In genomic region chr6:107633680-107634141, GRCh38 we compare ENCODE assay signal across 16 cellular contexts.
DNase-seq lines count a peak whose midpoint lies in the region; ATAC-seq, FAIRE-seq and TF ChIP-seq lines count a peak whose summit lies in the region.
"Had no signal": no experiment of that assay in that cellular context is flagged by ENCODE, and none has a peak within 500 bp of the region (broad histone marks: within the 10 kb centered on the region; RNA-seq: fewer than 3 reads in every experiment).

No MANE protein-coding gene starts in this region.

- no peaks in the 10 kb centered on the region for H4K20me1 ChIP-seq in HepG2 (ENCODE audit: insufficient read depth, low read length)

- no peak for TF ChIP-seq RAD21 in HepG2 (CRISPR knock-in tag; IDR thresholded peaks at IDR 0.05)

- TF ChIP-seq EP300 in HepG2 (IDR thresholded peaks at IDR 0.05; ENCODE audit: low read depth in 2 of 2, low read length in 2 of 2) (no peak), HepG2 (CRISPR knock-in tag; IDR thresholded peaks at IDR 0.05; ENCODE audit: borderline replicate concordance) (no peak)

- H3K36me3 Mint-ChIP-seq in activated naive CD8-positive, alpha-beta T cell treated with anti-CD3 and anti-CD28 coated beads for 36 hours = no peaks in the 10 kb centered on the region

- intact Hi-C loops in Right ventricle myocardium superior (cut with DNase I) (no loop called here), cardiac septum (cut with DNase I) (no loop called here), HepG2 (cut with micrococcal nuclease; ENCODE audit: unreplicated experiment) (no loop called here), upper lobe of right lung (cut with DNase I) (no loop called here), adrenal gland (cut with DNase I) (loop anchor here in 1 of 2 donors (10.0 kb wide), 1 partner anchor 139 kb away; the partner anchor contains the start of gene SOBP)

- no peak overlapping the region for H3K4me3 ChIP-seq in HepG2 (replicated peaks in 1 of 3; ENCODE audit: insufficient read depth in 1 of 3, low read depth in 2 of 3, low read length in 3 of 3)
- H3K4me3 ChIP-seq in upper lobe of right lung = no peak overlapping the region
- no peak overlapping the region for H3K4me3 ChIP-seq in adrenal gland
- H3K4me3 ChIP-seq: K562 had no signal

- no TSS peak for BruUV-seq in HepG2 (replicated peaks; lab: Mats Ljungman, UMichigan)

- no peaks in the 10 kb centered on the region for H3K27me3 ChIP-seq in HepG2 (ENCODE audit: control insufficient read depth in 1 of 2, insufficient read depth in 2 of 2, low read length in 2 of 2)
- H3K27me3 ChIP-seq in upper lobe of right lung = peaks cover 10% of the 10 kb centered on the region
- no peaks in the 10 kb centered on the region for H3K27me3 ChIP-seq in adrenal gland

- over 99% methylated on average over 25 of the region's 25 CpGs for WGBS in HepG2 (ENCODE audit: low lambda C conversion rate)
- WGBS in adrenal gland, 4 donors = 85 to 90% (median 86%) methylated on average over 21 to 25 of the region's 25 CpGs

- H3K27ac ChIP-seq in HepG2 (ENCODE audit: extremely low read length, insufficient read depth, low read length) = no peak overlapping the region
- H3K27ac ChIP-seq in upper lobe of right lung = no peak overlapping the region
- H3K27ac ChIP-seq in adrenal gland = no peak overlapping the region
- H3K27ac ChIP-seq: psoas muscle had no signal

- peaks cover 11% of the 10 kb centered on the region for H3K4me1 Mint-ChIP-seq in activated naive CD8-positive, alpha-beta T cell treated with anti-CD3 and anti-CD28 coated beads for 36 hours

- POLR2A ChIA-PET in HepG2 (lab: Yijun Ruan, JAX) = no interaction called here

- CTCF ChIA-PET in HepG2 (lab: Yijun Ruan, JAX; ENCODE audit: low intra/inter-chr PET ratio, low total read pairs) = no interaction called here

- no peak for TF ChIP-seq POLR2A in HepG2 (IDR thresholded peaks at IDR 0.05; ENCODE audit: insufficient read depth in 1 of 2, low read depth in 2 of 2, low read length in 2 of 2)
- TF ChIP-seq POLR2A in adrenal gland (IDR thresholded peaks at IDR 0.05) = no peak

- H3K4me3 Mint-ChIP-seq in activated naive CD8-positive, alpha-beta T cell treated with anti-CD3 and anti-CD28 coated beads for 36 hours = peak overlapping the region; percentile 61

- H3K9me3 ChIP-seq in HepG2 (ENCODE audit: low read length) (no peaks in the 10 kb centered on the region), upper lobe of right lung (no peaks in the 10 kb centered on the region), adrenal gland (replicated peaks in 1 of 3) (no peaks in the 10 kb centered on the region)
- H3K9me3 ChIP-seq: psoas muscle had no signal

- peaks cover 59% of the 10 kb centered on the region for H3K27me3 Mint-ChIP-seq in activated naive CD8-positive, alpha-beta T cell treated with anti-CD3 and anti-CD28 coated beads for 36 hours

- no peak overlapping the region for H3K9ac ChIP-seq in HepG2 (ENCODE audit: insufficient read depth, low read depth, low read length)

- FAIRE-seq in HepG2 (lab: Jason Lieb, UNC) = no peak
- FAIRE-seq: K562 had no signal

- H3K36me3 ChIP-seq in HepG2 (replicated peaks in 1 of 2; ENCODE audit: control insufficient read depth in 1 of 2, insufficient read depth in 2 of 2, low read length in 2 of 2) = peaks cover 15 to 27% of the 10 kb centered on the region in 2 experiments
- H3K36me3 ChIP-seq in upper lobe of right lung = no peaks in the 10 kb centered on the region
- no peaks in the 10 kb centered on the region for H3K36me3 ChIP-seq in adrenal gland (replicated peaks in 1 of 2)

- TF ChIP-seq CTCF in HepG2 (CRISPR knock-in tag; IDR thresholded peaks at IDR 0.05) (no peak), upper lobe of right lung (IDR thresholded peaks at IDR 0.05) (no peak), adrenal gland (IDR thresholded peaks at IDR 0.05) (no peak)

- ATAC-seq in Right ventricle myocardium superior (ENCODE audit: poor library complexity) (peak; percentile 57), HepG2 (no peak), upper lobe of right lung (peak; percentile 12), HG02884 (IDR thresholded peaks at IDR 0.05; ENCODE audit: unreplicated experiment) (no peak)
- ATAC-seq: K562 had no signal

- DNase-seq in Right ventricle myocardium superior = peak; percentile 45
- no peak for DNase-seq in cardiac septum (ENCODE audit: low spot score)
- DNase-seq in activated naive CD8-positive, alpha-beta T cell treated with anti-CD3 and anti-CD28 coated beads for 36 hours = no peak
- no peak for DNase-seq in HepG2 (ENCODE audit: low spot score)
- no peak for DNase-seq in upper lobe of right lung
- DNase-seq in adrenal gland = no peak
- no peak for DNase-seq in HUDEP-2 (lab: John Stamatoyannopoulos, UW; ENCODE audit: unreplicated experiment in 76 of 76)
- DNase-seq: activated CD4-positive, CD25-positive, alpha-beta regulatory T cell; dermis blood vessel endothelial cell; DMS153; NCI-H1105; NCI-H2171 treated with DMSO at 0.1 percent for 48 hours; SW 1271 had no signal

- no peak overlapping the region for H3K4me2 ChIP-seq in HepG2 (ENCODE audit: low read depth, low read length)

- H3K9me3 Mint-ChIP-seq in activated naive CD8-positive, alpha-beta T cell treated with anti-CD3 and anti-CD28 coated beads for 36 hours = no peaks in the 10 kb centered on the region

- in situ Hi-C loops in HepG2 (cut with HindIII; ENCODE audit: extremely low pct_ligation_motif_present, low pct_unique_long_range_greater_than_20kb) = no loop called here

- H3K4me1 ChIP-seq in HepG2 (ENCODE audit: insufficient read depth, low read length) (no peaks in the 10 kb centered on the region), upper lobe of right lung (no peaks in the 10 kb centered on the region), adrenal gland (replicated peaks in 1 of 2) (peaks cover 8 to 17% of the 10 kb centered on the region in 2 donors)

- H2AFZ ChIP-seq in HepG2 (ENCODE audit: low read length) = no peak overlapping the region

- no peak overlapping the region for H3K27ac Mint-ChIP-seq in activated naive CD8-positive, alpha-beta T cell treated with anti-CD3 and anti-CD28 coated beads for 36 hours

- no peaks in the 10 kb centered on the region for H3K79me2 ChIP-seq in HepG2 (ENCODE audit: insufficient read depth, low read length)

TF ChIP-seq in HepG2, 621 proteins besides CTCF, POLR2A, EP300 and RAD21:
- TF ChIP-seq ZNF382 (CRISPR knock-in tag; IDR thresholded peaks at IDR 0.05; ENCODE audit: borderline replicate concordance) (no peak), FOXM1 (CRISPR knock-in tag; IDR thresholded peaks at IDR 0.05) (no peak), AGO2 (optimal IDR thresholded peaks at IDR 0.05; ENCODE audit: low read depth, low read length) (peak; percentile 34), ZNF274 (CRISPR knock-in tag; IDR thresholded peaks at IDR 0.05) (no peak), KDM3A (CRISPR knock-in tag; IDR thresholded peaks at IDR 0.05; ENCODE audit: low read depth) (no peak), KDM5B (CRISPR knock-in tag; IDR thresholded peaks at IDR 0.05; ENCODE audit: borderline replicate concordance) (no peak), REPIN1 (CRISPR knock-in tag; IDR thresholded peaks at IDR 0.05; ENCODE audit: borderline replicate concordance, low read depth) (no peak), SATB2 (CRISPR knock-in tag; IDR thresholded peaks at IDR 0.05) (no peak)

Comparison
In these comparisons a context has a peak if more than half of its experiments do, and no peak if none do; other contexts are left out.
1. ATAC-seq: peak in Right ventricle myocardium superior (single experiment) and upper lobe of right lung (single experiment); none in HepG2 (single experiment) and HG02884 (single experiment).